ENCODE assay signal across 8 cellular contexts in genomic region chr1:244322791-244323521, GRCh38.
DNase-seq lines count a peak whose midpoint lies in the region; ATAC-seq, FAIRE-seq and TF ChIP-seq lines count a peak whose summit lies in the region.

No MANE protein-coding gene starts in this region.

- H3K27ac ChIP-seq in K562 (ENCODE audit: extremely low read depth, low read depth, low read length): peak overlapping the region; percentile 81; the same call in 2 of the 3 replicates

- TF ChIP-seq CTCF in K562 (IDR thresholded peaks at IDR 0.05 in 2 of 3, conservative IDR thresholded peaks at IDR 0.05 in 1 of 3; ENCODE audit: insufficient read depth in 2 of 3, low read depth in 1 of 3, low read length in 3 of 3): no peak

- peak; percentile 38 for DNase-seq in GDM1 (lab: John Stamatoyannopoulos, UW)
- peak; percentile 49 for DNase-seq in NCI-H748 (lab: John Stamatoyannopoulos, UW; ENCODE audit: unreplicated experiment)
- DNase-seq in K562 (ENCODE audit: extremely low read depth in 1 of 4, low spot score in 3 of 4): peak; percentile 63 to 88 (median 70)
- DNase-seq in iPS-NIHi11 (ENCODE audit: low spot score): peak; percentile 51
- no peak for DNase-seq in NCI-H1417 treated with DMSO at 0.1 percent for 48 hours (lab: John Stamatoyannopoulos, UW)

- H3K9ac ChIP-seq in K562 (ENCODE audit: insufficient read depth in 1 of 2, low read depth in 2 of 2, low read length in 2 of 2): peak overlapping the region in 1 of 2 experiments; percentile 51; a peak in 2 of 4 replicates

- H3K4me1 ChIP-seq in K562 (replicated peaks in 1 of 2; ENCODE audit: control insufficient read depth in 2 of 2, insufficient read depth in 2 of 2, low read length in 2 of 2): peaks cover 3 to 49% of the 10 kb centered on the region in 2 experiments; a peak in 4 of 5 replicates

- no peaks in the 10 kb centered on the region for H3K27me3 ChIP-seq in K562 (ENCODE audit: control insufficient read depth in 2 of 2, insufficient read depth in 2 of 2, low read length in 2 of 2)

- TF ChIP-seq EP300 in K562 (IDR thresholded peaks at IDR 0.05; ENCODE audit: low read length): peak; percentile 50; the same call in 1 of the 2 replicates

- H3K9me3 ChIP-seq in K562 (replicated peaks; ENCODE audit: control insufficient read depth, insufficient read depth, low read depth, low read length): no peaks in the 10 kb centered on the region

- TF ChIP-seq RAD21 in K562 (CRISPR knock-in tag; conservative IDR thresholded peaks at IDR 0.05 in 1 of 2, IDR thresholded peaks at IDR 0.05 in 1 of 2): no peak

- peak; percentile 86 for FAIRE-seq in K562 (lab: Jason Lieb, UNC)

- H3K4me3 Mint-ChIP-seq in stimulated activated naive CD8-positive, alpha-beta T cell treated with anti-CD3 and anti-CD28 coated beads, Interleukin-15, Interleukin-2, amounts not matched to agents 100 ng/mL and 50 ng/mL, for 24 hours: peak overlapping the region; percentile 65

- no peaks in the 10 kb centered on the region for H3K79me2 ChIP-seq in K562 (ENCODE audit: control insufficient read depth, insufficient read depth, low read length)

- 17% methylated on average over 6 of the region's 6 CpGs for WGBS in K562 (ENCODE audit: insufficient coverage, low coverage, missing lambda C conversion rate)

- H3K36me3 Mint-ChIP-seq in stimulated activated naive CD8-positive, alpha-beta T cell treated with anti-CD3 and anti-CD28 coated beads, Interleukin-15, Interleukin-2, amounts not matched to agents 100 ng/mL and 50 ng/mL, for 24 hours (ENCODE audit: low read depth): peaks cover 5% of the 10 kb centered on the region

- H3K4me2 ChIP-seq in K562 (ENCODE audit: insufficient read depth, low read length): peak overlapping the region; percentile 50

- POLR2A ChIA-PET in K562 (lab: Yijun Ruan, JAX): interaction anchor here (1.3 to 3.2 kb wide), 3 partner anchors 11 to 18 kb away, joined by 3 to 13 read pairs (median 4); no protein-coding TSS in a partner anchor

- BruUV-seq in K562 (replicated peaks; lab: Mats Ljungman, UMichigan): no TSS peak

- in situ Hi-C loops in K562 (cut with MboI): no loop called here

- peak; percentile 80 for ATAC-seq in K562
- ATAC-seq in GM19452 (IDR thresholded peaks at IDR 0.05; ENCODE audit: unreplicated experiment): no peak
- ATAC-seq in HG02678 (IDR thresholded peaks at IDR 0.05; ENCODE audit: unreplicated experiment): no peak

- H3K9me1 ChIP-seq in K562 (ENCODE audit: control insufficient read depth, insufficient read depth, low read length): no peaks in the 10 kb centered on the region

- CTCF ChIA-PET in K562 (lab: Yijun Ruan, JAX; ENCODE audit: low intra/inter-chr PET ratio): no interaction called here

- H3K4me3 ChIP-seq in K562: no peak overlapping the region

- H3K27ac Mint-ChIP-seq in stimulated activated naive CD8-positive, alpha-beta T cell treated with anti-CD3 and anti-CD28 coated beads, Interleukin-15, Interleukin-2, amounts not matched to agents 100 ng/mL and 50 ng/mL, for 24 hours: peak overlapping the region; percentile 64

- intact Hi-C loops in K562 (cut with micrococcal nuclease): no loop called here

- TF ChIP-seq POLR2A in K562 (conservative IDR thresholded peaks at IDR 0.05): no peak

- H3K27me3 Mint-ChIP-seq in stimulated activated naive CD8-positive, alpha-beta T cell treated with anti-CD3 and anti-CD28 coated beads, Interleukin-15, Interleukin-2, amounts not matched to agents 100 ng/mL and 50 ng/mL, for 24 hours: no peaks in the 10 kb centered on the region

- peaks cover 81% of the 10 kb centered on the region for H3K4me1 Mint-ChIP-seq in stimulated activated naive CD8-positive, alpha-beta T cell treated with anti-CD3 and anti-CD28 coated beads, Interleukin-15, Interleukin-2, amounts not matched to agents 100 ng/mL and 50 ng/mL, for 24 hours (ENCODE audit: low read depth)

- H4K20me1 ChIP-seq in K562 (replicated peaks; ENCODE audit: control insufficient read depth, insufficient read depth, low read length): no peaks in the 10 kb centered on the region

- peaks cover 7% of the 10 kb centered on the region for H3K9me3 Mint-ChIP-seq in stimulated activated naive CD8-positive, alpha-beta T cell treated with anti-CD3 and anti-CD28 coated beads, Interleukin-15, Interleukin-2, amounts not matched to agents 100 ng/mL and 50 ng/mL, for 24 hours

- H2AFZ ChIP-seq in K562 (ENCODE audit: low read depth, low read length): peak overlapping the region; percentile 93

- no peaks in the 10 kb centered on the region for H3K36me3 ChIP-seq in K562 (ENCODE audit: control insufficient read depth, insufficient read depth, low read length)

TF ChIP-seq in K562, 482 proteins besides CTCF, POLR2A, EP300 and RAD21 (continues in another document):
- TF ChIP-seq THAP12 (CRISPR knock-in tag; IDR thresholded peaks at IDR 0.05) (no peak), RBM39 (optimal IDR thresholded peaks at IDR 0.05; ENCODE audit: low read depth, low read length) (no peak), CREBBP (IDR thresholded peaks at IDR 0.05; ENCODE audit: low read depth, low read length) (no peak), ZNF592 (IDR thresholded peaks at IDR 0.05) (peak; percentile 66), ZBTB2 (IDR thresholded peaks at IDR 0.05) (no peak), TARDBP (IDR thresholded peaks at IDR 0.05) (no peak; the same call in 1 of the 2 replicates), SUPT5H (IDR thresholded peaks at IDR 0.05) (no peak), SRSF1 (IDR thresholded peaks at IDR 0.05; ENCODE audit: low read depth, low read length) (no peak), RBM34 (IDR thresholded peaks at IDR 0.05; ENCODE audit: borderline replicate concordance, insufficient read depth, low read length) (no peak)
